Comparison of ENCODE assay signal across 1 cellular context in genomic region chr10:133421336-133422222, GRCh38.
TF ChIP-seq lines count a peak whose summit lies in the region.

No MANE protein-coding gene starts in this region.

TF ChIP-seq in H1, 55 proteins besides CTCF, POLR2A, EP300 and RAD21:
- TF ChIP-seq, protein P1, sequence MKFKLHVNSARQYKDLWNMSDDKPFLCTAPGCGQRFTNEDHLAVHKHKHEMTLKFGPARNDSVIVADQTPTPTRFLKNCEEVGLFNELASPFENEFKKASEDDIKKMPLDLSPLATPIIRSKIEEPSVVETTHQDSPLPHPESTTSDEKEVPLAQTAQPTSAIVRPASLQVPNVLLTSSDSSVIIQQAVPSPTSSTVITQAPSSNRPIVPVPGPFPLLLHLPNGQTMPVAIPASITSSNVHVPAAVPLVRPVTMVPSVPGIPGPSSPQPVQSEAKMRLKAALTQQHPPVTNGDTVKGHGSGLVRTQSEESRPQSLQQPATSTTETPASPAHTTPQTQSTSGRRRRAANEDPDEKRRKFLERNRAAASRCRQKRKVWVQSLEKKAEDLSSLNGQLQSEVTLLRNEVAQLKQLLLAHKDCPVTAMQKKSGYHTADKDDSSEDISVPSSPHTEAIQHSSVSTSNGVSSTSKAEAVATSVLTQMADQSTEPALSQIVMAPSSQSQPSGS (IDR thresholded peaks at IDR 0.05; ENCODE audit: low read length): no peak
- 0 out of 2 replicates have a peak, but pooled peaks have one; percentile 35 for TF ChIP-seq POLR2AphosphoS5 (IDR thresholded peaks at IDR 0.05; ENCODE audit: low read depth, low read length)
